13 cellular contexts compared by ENCODE assay signal in genomic region chr15:47673343-47673761, GRCh38. TPM values are rescaled to one million over a fixed set of nuclear protein-coding genes. Genes with fewer than 3 reads are reported as not detected.
DNase-seq lines count a peak whose midpoint lies in the region; ATAC-seq and TF ChIP-seq lines count a peak whose summit lies in the region.
"Had no signal": no experiment of that assay in that cellular context is flagged by ENCODE, and none has a peak within 500 bp of the region (broad histone marks: within the 10 kb centered on the region; RNA-seq: fewer than 3 reads in every experiment).

No MANE protein-coding gene starts in this region.

- intact Hi-C loops in left cardiac atrium (cut with DNase I): no loop called here

- peak; percentile 55 for DNase-seq in NCI-H2227 (lab: John Stamatoyannopoulos, UW; ENCODE audit: unreplicated experiment)
- peak; percentile 8 for DNase-seq in amniotic epithelial cell (ENCODE audit: low read depth)
- peak; percentile 54 for DNase-seq in left cardiac atrium
- peak; percentile 41 for DNase-seq in retinal pigment epithelial cell (ENCODE audit: low read depth)
- no peak for DNase-seq in NCI-H2107 treated with DMSO at 0.1 percent for 48 hours (lab: John Stamatoyannopoulos, UW; ENCODE audit: unreplicated experiment)
- DNase-seq in cerebellar cortex (ENCODE audit: low spot score): no peak
- DNase-seq: activated CD4-positive, alpha-beta T cell treated with anti-CD3 and anti-CD28 coated beads, Interleukin-2, amount 50 U/mL, for 48 hours; EL; NCI-H526 treated with DMSO at 0.1 percent for 48 hours; stimulated activated CD4-positive, alpha-beta T cell treated with anti-CD3 and anti-CD28 coated beads, Interleukin-4, amount 100 ng/mL, for 1 hour had no signal

- H3K4me3 ChIP-seq in retinal pigment epithelial cell (ENCODE audit: low read length): no peak overlapping the region
- H3K4me3 ChIP-seq: ascending aorta had no signal

- TF ChIP-seq CTCF in retinal pigment epithelial cell (conservative IDR thresholded peaks at IDR 0.05; ENCODE audit: low read depth, low read length): no peak

- peak; percentile 78 to 84 for ATAC-seq in left cardiac atrium
- ATAC-seq in GM21619 (IDR thresholded peaks at IDR 0.05; ENCODE audit: unreplicated experiment): no peak

RNA-seq across cellular contexts. Expression of gene SEMA6D, which starts 44.0 kb away (rescaled TPM):
- 10 to 100 TPM in 1 of 2 donors, 1 to 10 TPM in 1; 5.1 to 12.5 TPM for total RNA-seq in left cardiac atrium
- total RNA-seq: activated T-helper 1 cell treated with anti-CD3 and anti-CD28 coated beads, Interleukin-12 subunit alpha, Interleukin-12 subunit beta, Interleukin-2, Interleukin-4 antibody, amounts not matched to agents 30 ng/mL and 10 ng/mL and 1 ng/mL, durations not matched to agents 14 hours and 24 hours and 36 hours had no signal

Comparison
In these comparisons a context has a peak if more than half of its experiments do, and no peak if none do; other contexts are left out.
1. DNase-seq: peak in NCI-H2227 (single experiment), amniotic epithelial cell (single experiment), left cardiac atrium (single experiment) and retinal pigment epithelial cell (single experiment); none in NCI-H2107 treated with DMSO at 0.1 percent for 48 hours (single experiment) and cerebellar cortex (single experiment).